ENCODE assay signal across 17 cellular contexts in genomic region chr2:37449686-37450392, GRCh38.
A peak's percentile ranks its signal among the peaks of the same experiment; 100 is the strongest.
DNase-seq lines count a peak whose midpoint lies in the region; ATAC-seq, FAIRE-seq and TF ChIP-seq lines count a peak whose summit lies in the region.
"Had no signal": no experiment of that assay in that cellular context is flagged by ENCODE, and none has a peak within 500 bp of the region (broad histone marks: within the 10 kb centered on the region; RNA-seq: fewer than 3 reads in every experiment).

No MANE protein-coding gene starts in this region.

- no peaks in the 10 kb centered on the region for H3K36me3 Mint-ChIP-seq in mesothelial cell of epicardium
- H3K36me3 Mint-ChIP-seq in activated CD8-positive, alpha-beta T cell treated with anti-CD3 and anti-CD28 coated beads, Interleukin-2, amount 10 ng/mL, durations not matched to agents 7 days and 5 days (ENCODE audit: low read depth) = peaks cover 8% of the 10 kb centered on the region
- H3K36me3 Mint-ChIP-seq: brain had no signal

- no peaks in the 10 kb centered on the region for H3K36me3 ChIP-seq in bronchial epithelial cell (ENCODE audit: control insufficient read depth, insufficient read depth, low read length)
- H3K36me3 ChIP-seq: BE2C, ovary had no signal

- ATAC-seq in HG02763 (IDR thresholded peaks at IDR 0.05; ENCODE audit: unreplicated experiment) = no peak
- ATAC-seq in activated CD8-positive, alpha-beta T cell treated with anti-CD3 and anti-CD28 coated beads, Interleukin-2, amount 10 ng/mL, durations not matched to agents 7 days and 5 days = no peak

- no peak for TF ChIP-seq CTCF in bronchial epithelial cell (IDR thresholded peaks at IDR 0.05; ENCODE audit: insufficient read depth, low read length, severe bottlenecking)
- TF ChIP-seq CTCF in mesothelial cell of epicardium (IDR thresholded peaks at IDR 0.05; ENCODE audit: unreplicated experiment) = no peak

- no peak overlapping the region for H3K4me3 Mint-ChIP-seq in mesothelial cell of epicardium
- no peak overlapping the region for H3K4me3 Mint-ChIP-seq in activated CD8-positive, alpha-beta T cell treated with anti-CD3 and anti-CD28 coated beads, Interleukin-2, amount 10 ng/mL, durations not matched to agents 7 days and 5 days
- H3K4me3 Mint-ChIP-seq: brain had no signal

- peaks cover 33% of the 10 kb centered on the region for H3K4me1 Mint-ChIP-seq in mesothelial cell of epicardium
- peaks cover 16% of the 10 kb centered on the region for H3K4me1 Mint-ChIP-seq in activated CD8-positive, alpha-beta T cell treated with anti-CD3 and anti-CD28 coated beads, Interleukin-2, amount 10 ng/mL, durations not matched to agents 7 days and 5 days (ENCODE audit: low read depth)

- peak; percentile 35 for DNase-seq in DMS79 treated with DMSO at 0.1 percent for 48 hours (lab: John Stamatoyannopoulos, UW)
- no peak for DNase-seq in DMS79 (lab: John Stamatoyannopoulos, UW)
- peak; percentile 53 for DNase-seq in bronchial epithelial cell (ENCODE audit: low read depth)
- DNase-seq in mesothelial cell of epicardium (ENCODE audit: low spot score in 2 of 2, unreplicated experiment in 2 of 2) = no peak
- DNase-seq in activated CD8-positive, alpha-beta T cell treated with anti-CD3 and anti-CD28 coated beads, Interleukin-2, amount 10 ng/mL, durations not matched to agents 7 days and 5 days = no peak
- no peak for DNase-seq in SKM-1 (lab: John Stamatoyannopoulos, UW; ENCODE audit: unreplicated experiment)
- no peak for DNase-seq in SK-N-DZ (ENCODE audit: low spot score)
- DNase-seq: activated CD4-positive, alpha-beta T cell treated with anti-CD3 and anti-CD28 coated beads, Interleukin-2, amount 50 U/mL, for 1 hour; activated naive CD4-positive, alpha-beta T cell treated with Interleukin-2 at 50 U/mL for 16 hours; activated T-cell treated with anti-CD3 and anti-CD28 coated beads for 4 hours; BE2C; dorsolateral prefrontal cortex; erythroblast; ovary had no signal

- CTCF ChIA-PET in activated CD8-positive, alpha-beta T cell treated with anti-CD3 and anti-CD28 coated beads, Interleukin-2, amount 10 ng/mL, durations not matched to agents 7 days and 5 days (lab: Charles Lee) = no interaction called here

- H3K27ac Mint-ChIP-seq in mesothelial cell of epicardium = peak overlapping the region; percentile 77
- no peak overlapping the region for H3K27ac Mint-ChIP-seq in activated CD8-positive, alpha-beta T cell treated with anti-CD3 and anti-CD28 coated beads, Interleukin-2, amount 10 ng/mL, durations not matched to agents 7 days and 5 days

- H3K27me3 ChIP-seq in bronchial epithelial cell (ENCODE audit: control insufficient read depth, insufficient read depth, low read length) = no peaks in the 10 kb centered on the region
- H3K27me3 ChIP-seq: BE2C, ovary had no signal

- H3K27me3 Mint-ChIP-seq in mesothelial cell of epicardium (ENCODE audit: low read depth) = no peaks in the 10 kb centered on the region
- H3K27me3 Mint-ChIP-seq in activated CD8-positive, alpha-beta T cell treated with anti-CD3 and anti-CD28 coated beads, Interleukin-2, amount 10 ng/mL, durations not matched to agents 7 days and 5 days (ENCODE audit: low read depth) = peaks cover 10% of the 10 kb centered on the region

- POLR2A ChIA-PET in activated CD8-positive, alpha-beta T cell treated with anti-CD3 and anti-CD28 coated beads, Interleukin-2, amount 10 ng/mL, durations not matched to agents 7 days and 5 days (lab: Charles Lee) = interaction anchor here (0.6 kb wide), 1 partner anchor 133 kb away, joined by 3 read pairs; no protein-coding TSS in a partner anchor

- FAIRE-seq in bronchial epithelial cell (lab: Jason Lieb, UNC) = no peak
- FAIRE-seq: GM12892 had no signal

- peaks cover 4% of the 10 kb centered on the region for H3K9me3 Mint-ChIP-seq in mesothelial cell of epicardium
- peaks cover 4% of the 10 kb centered on the region for H3K9me3 Mint-ChIP-seq in activated CD8-positive, alpha-beta T cell treated with anti-CD3 and anti-CD28 coated beads, Interleukin-2, amount 10 ng/mL, durations not matched to agents 7 days and 5 days (ENCODE audit: insufficient read depth)

- no peak overlapping the region for H3K4me3 ChIP-seq in bronchial epithelial cell (ENCODE audit: low read depth, low read length)
- H3K4me3 ChIP-seq: dorsolateral prefrontal cortex, ovary had no signal

Comparison
In these comparisons a context has a peak if more than half of its experiments do, and no peak if none do; other contexts are left out.
1. DNase-seq: peak in DMS79 treated with DMSO at 0.1 percent for 48 hours (single experiment) and bronchial epithelial cell (single experiment); none in DMS79 (single experiment), mesothelial cell of epicardium (0 of 2), activated CD8-positive, alpha-beta T cell treated with anti-CD3 and anti-CD28 coated beads, Interleukin-2, amount 10 ng/mL, durations not matched to agents 7 days and 5 days (single experiment), SKM-1 (single experiment) and SK-N-DZ (single experiment).